20 cellular contexts compared by ENCODE assay signal in genomic region chr20:29410805-29411457, GRCh38.
DNase-seq lines count a peak whose midpoint lies in the region; ATAC-seq and TF ChIP-seq lines count a peak whose summit lies in the region.
"Had no signal": no experiment of that assay in that cellular context is flagged by ENCODE, and none has a peak within 500 bp of the region (broad histone marks: within the 10 kb centered on the region; RNA-seq: fewer than 3 reads in every experiment).

No MANE protein-coding gene starts in this region.

- intact Hi-C loops in heart right ventricle (cut with DNase I) (no loop called here), left ventricle myocardium inferior (cut with micrococcal nuclease) (no loop called here), transverse colon (cut with DNase I; ENCODE audit: low total_unique reads) (no loop called here)

- no peaks in the 10 kb centered on the region for H3K4me1 ChIP-seq in heart right ventricle
- H3K4me1 ChIP-seq in left ventricle myocardium inferior = no peaks in the 10 kb centered on the region
- peaks cover 0 to 22% (median 0%) of the 10 kb centered on the region in 3 donors for H3K4me1 ChIP-seq in gastroesophageal sphincter
- H3K4me1 ChIP-seq in suprapubic skin = no peaks in the 10 kb centered on the region
- peaks cover 0 to 2% (median 0%) of the 10 kb centered on the region in 4 donors for H3K4me1 ChIP-seq in transverse colon
- H3K4me1 ChIP-seq: thyroid gland had no signal

- H3K27me3 Mint-ChIP-seq in WTC11 (ENCODE audit: low read depth) = peaks cover 40% of the 10 kb centered on the region
- H3K27me3 Mint-ChIP-seq: progenitor cell of endocrine pancreas had no signal

- no peaks in the 10 kb centered on the region for H3K4me1 Mint-ChIP-seq in WTC11

- CTCF ChIA-PET in WTC11 (lab: Charles Lee) = no interaction called here

- in situ Hi-C loops in transverse colon (cut with MboI; ENCODE audit: low pct_ligation_motif_present in 1 of 4, low pct_unique_long_range_greater_than_20kb in 1 of 4, low sequenced_read_pairs in 3 of 4) = no loop called here

- H3K27ac ChIP-seq in heart right ventricle = no peak overlapping the region
- H3K27ac ChIP-seq in left ventricle myocardium inferior (replicated peaks) = no peak overlapping the region
- no peak overlapping the region for H3K27ac ChIP-seq in gastroesophageal sphincter
- H3K27ac ChIP-seq in suprapubic skin = no peak overlapping the region
- no peak overlapping the region for H3K27ac ChIP-seq in transverse colon
- H3K27ac ChIP-seq: KMS-11, thyroid gland had no signal

- peak overlapping the region; percentile 29; the same call in 1 of the 2 replicates for H3K4me3 Mint-ChIP-seq in WTC11
- H3K4me3 Mint-ChIP-seq: activated T-helper 17 cell treated with anti-CD3 and anti-CD28 coated beads, Interleukin-2, amount 50 U/mL, for 72 hours; HFFc6 had no signal

- H3K9me3 ChIP-seq in heart right ventricle = peaks cover 0 to 13% (median 0%) of the 10 kb centered on the region in 11 donors
- H3K9me3 ChIP-seq in left ventricle myocardium inferior (replicated peaks) = no peaks in the 10 kb centered on the region
- H3K9me3 ChIP-seq in gastroesophageal sphincter = peaks cover 0 to 10% (median 0%) of the 10 kb centered on the region in 3 donors
- H3K9me3 ChIP-seq in suprapubic skin = no peaks in the 10 kb centered on the region
- H3K9me3 ChIP-seq in transverse colon = no peaks in the 10 kb centered on the region
- H3K9me3 ChIP-seq: thyroid gland had no signal

- POLR2A ChIA-PET in WTC11 (lab: Charles Lee) = no interaction called here

- DNase-seq in heart right ventricle = no peak
- no peak for DNase-seq in left ventricle myocardium inferior
- no peak for DNase-seq in WTC11 (ENCODE audit: low spot score)
- DNase-seq in suprapubic skin (ENCODE audit: low spot score in 2 of 2) = no peak
- no peak for DNase-seq in A172 (ENCODE audit: low spot score)
- no peak for DNase-seq in transverse colon
- no peak for DNase-seq in epidermal melanocyte (ENCODE audit: insufficient read length, low spot score)
- DNase-seq: amniotic stem cell; CD4-positive, alpha-beta memory T cell; DMS153; HFFc6; NCI-H1694; NCI-H2171 treated with DMSO at 0.1 percent for 48 hours; T1000; thyroid gland had no signal

- ATAC-seq in heart right ventricle (peak in 6 of 8 donors; percentile 16 to 60 (median 36)), WTC11 (no peak), gastroesophageal sphincter (peak; percentile 54)
- ATAC-seq: activated T-helper 17 cell treated with anti-CD3 and anti-CD28 coated beads, Interleukin-2, amount 50 U/mL, for 72 hours had no signal

- TF ChIP-seq EP300 in gastroesophageal sphincter (IDR thresholded peaks at IDR 0.05) (no peak), suprapubic skin (IDR thresholded peaks at IDR 0.05) (no peak), transverse colon (IDR thresholded peaks at IDR 0.05; ENCODE audit: low read depth) (no peak)

- WGBS in heart right ventricle, 2 donors = 37 to 43% methylated on average over 44 of the region's 44 CpGs
- WGBS in gastroesophageal sphincter (ENCODE audit: low coverage in 1 of 2), 2 donors = 51 to 54% methylated on average over 30 to 37 of the region's 44 CpGs
- 59% methylated on average over 34 of the region's 44 CpGs for WGBS in suprapubic skin
- 64 to 66% methylated on average over 28 to 44 of the region's 44 CpGs for WGBS in transverse colon (ENCODE audit: low coverage in 1 of 2), 2 donors

- H3K36me3 Mint-ChIP-seq in WTC11 = peaks cover 63% of the 10 kb centered on the region

- H3K27ac Mint-ChIP-seq in WTC11 = no peak overlapping the region
- H3K27ac Mint-ChIP-seq: activated T-helper 17 cell treated with anti-CD3 and anti-CD28 coated beads, Interleukin-2, amount 50 U/mL, for 72 hours; CD4-positive, alpha-beta memory T cell; HFFc6; progenitor cell of endocrine pancreas had no signal

- peaks cover 58% of the 10 kb centered on the region for H3K9me3 Mint-ChIP-seq in WTC11

- H3K36me3 ChIP-seq in heart right ventricle (no peaks in the 10 kb centered on the region), left ventricle myocardium inferior (no peaks in the 10 kb centered on the region), gastroesophageal sphincter (no peaks in the 10 kb centered on the region), suprapubic skin (no peaks in the 10 kb centered on the region), transverse colon (no peaks in the 10 kb centered on the region)
- H3K36me3 ChIP-seq: thyroid gland had no signal

- peak overlapping the region in 3 of 10 donors; percentile 12 to 35 (median 27) for H3K4me3 ChIP-seq in heart right ventricle
- no peak overlapping the region for H3K4me3 ChIP-seq in left ventricle myocardium inferior
- peak overlapping the region in 1 of 2 donors; percentile 43 for H3K4me3 ChIP-seq in gastroesophageal sphincter
- peak overlapping the region; percentile 41 for H3K4me3 ChIP-seq in suprapubic skin
- H3K4me3 ChIP-seq in transverse colon = peak overlapping the region in 1 of 4 donors; percentile 46
- H3K4me3 ChIP-seq: lung, thyroid gland had no signal

- peaks cover 0 to 78% (median 40%) of the 10 kb centered on the region in 7 donors for H3K27me3 ChIP-seq in heart right ventricle
- H3K27me3 ChIP-seq in left ventricle myocardium inferior (ENCODE audit: low read depth) = peaks cover 70% of the 10 kb centered on the region
- peaks cover 66% of the 10 kb centered on the region for H3K27me3 ChIP-seq in gastroesophageal sphincter
- peaks cover 33% of the 10 kb centered on the region for H3K27me3 ChIP-seq in suprapubic skin
- H3K27me3 ChIP-seq in transverse colon = peaks cover 37% of the 10 kb centered on the region
- H3K27me3 ChIP-seq: thyroid gland had no signal

- no peak for TF ChIP-seq CTCF in heart right ventricle (IDR thresholded peaks at IDR 0.05)
- TF ChIP-seq CTCF in left ventricle myocardium inferior (IDR thresholded peaks at IDR 0.05; ENCODE audit: borderline replicate concordance) = no peak
- TF ChIP-seq CTCF in WTC11 (IDR thresholded peaks at IDR 0.05) = no peak
- TF ChIP-seq CTCF in gastroesophageal sphincter (IDR thresholded peaks at IDR 0.05) = no peak
- TF ChIP-seq CTCF in suprapubic skin (IDR thresholded peaks at IDR 0.05) = no peak
- no peak for TF ChIP-seq CTCF in transverse colon (IDR thresholded peaks at IDR 0.05)

- TF ChIP-seq POLR2A in gastroesophageal sphincter (IDR thresholded peaks at IDR 0.05) (no peak), suprapubic skin (IDR thresholded peaks at IDR 0.05) (no peak), transverse colon (IDR thresholded peaks at IDR 0.05) (no peak)

TF ChIP-seq in WTC11, 78 proteins besides CTCF, POLR2A, EP300 and RAD21 (continues in another document):
- TF ChIP-seq TP53 (CRISPR knock-in tag; IDR thresholded peaks at IDR 0.05) = no peak
- no peak for TF ChIP-seq HMGXB4 (CRISPR knock-in tag; IDR thresholded peaks at IDR 0.05)
- no peak for TF ChIP-seq ZNF671 (CRISPR knock-in tag; IDR thresholded peaks at IDR 0.05)
- no peak for TF ChIP-seq ZBTB43 (CRISPR knock-in tag; IDR thresholded peaks at IDR 0.05)
- no peak for TF ChIP-seq RORB (CRISPR knock-in tag; IDR thresholded peaks at IDR 0.05)
- TF ChIP-seq ATF2 (CRISPR knock-in tag; IDR thresholded peaks at IDR 0.05; ENCODE audit: borderline replicate concordance, low read depth) = no peak
- no peak for TF ChIP-seq GABPB1 (CRISPR knock-in tag; IDR thresholded peaks at IDR 0.05)
- TF ChIP-seq NFYB (CRISPR knock-in tag; conservative IDR thresholded peaks at IDR 0.05; ENCODE audit: low read depth) = no peak
